Comparison of ENCODE assay signal across 24 cellular contexts in the genomic region with DNA sequence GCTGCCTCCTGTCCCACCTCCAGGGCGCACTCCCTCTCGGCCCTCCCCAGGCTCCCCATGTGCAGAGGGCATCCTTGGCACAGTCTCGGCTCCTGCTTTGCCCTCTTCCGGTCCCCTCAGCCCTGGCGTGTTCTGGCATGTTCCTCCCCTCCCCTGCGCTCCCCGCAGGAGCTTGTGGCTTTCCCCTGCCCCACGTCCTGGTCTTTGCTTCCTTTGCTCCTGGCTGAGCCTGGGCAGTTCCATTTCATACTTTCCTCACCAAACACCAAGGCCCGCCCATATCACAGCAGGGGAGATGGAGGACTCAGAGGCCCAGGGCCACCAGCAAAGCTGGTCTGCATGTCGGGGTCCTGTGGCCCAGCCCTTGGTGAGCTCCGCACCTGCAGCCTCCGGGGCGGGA. TPM values are rescaled to one million over a fixed set of nuclear protein-coding genes. Genes with fewer than 3 reads are reported as not detected.
DNase-seq lines count a peak whose midpoint lies in the region; ATAC-seq, FAIRE-seq and TF ChIP-seq lines count a peak whose summit lies in the region.
"Had no signal": no experiment of that assay in that cellular context is flagged by ENCODE, and none has a peak within 500 bp of the region (broad histone marks: within the 10 kb centered on the region; RNA-seq: fewer than 3 reads in every experiment).

No MANE protein-coding gene starts in this region.

- H3K27me3 ChIP-seq in BLaER1 (no peaks in the 10 kb centered on the region), bronchial epithelial cell (ENCODE audit: control insufficient read depth, insufficient read depth, low read length) (peaks cover 5% of the 10 kb centered on the region), neural progenitor cell (peaks cover 98% of the 10 kb centered on the region)
- H3K27me3 ChIP-seq: BE2C had no signal

- H3K27me3 Mint-ChIP-seq in neural progenitor cell (ENCODE audit: insufficient read depth, low read depth) = peaks cover 12% of the 10 kb centered on the region
- H3K27me3 Mint-ChIP-seq: CD4-positive, alpha-beta memory T cell; IgD-negative memory B cell; T-cell had no signal

- H3K4me2 ChIP-seq in BLaER1 = peak overlapping the region; percentile 77
- H3K4me2 ChIP-seq in neural progenitor cell = no peak overlapping the region
- H3K4me2 ChIP-seq: GM23338, PC-9 had no signal

- H3K9me3 ChIP-seq in BLaER1 (no peaks in the 10 kb centered on the region), neural progenitor cell (ENCODE audit: low read depth) (no peaks in the 10 kb centered on the region)
- H3K9me3 ChIP-seq: BE2C had no signal

- peaks cover 62% of the 10 kb centered on the region for H4K20me1 ChIP-seq in BLaER1
- peaks cover 24% of the 10 kb centered on the region for H4K20me1 ChIP-seq in neural progenitor cell (ENCODE audit: low read depth)

- peak overlapping the region; percentile 17 for H3K4me3 Mint-ChIP-seq in neural progenitor cell
- no peak overlapping the region for H3K4me3 Mint-ChIP-seq in stimulated activated effector memory CD8-positive, alpha-beta T cell treated with anti-CD3 and anti-CD28 coated beads, Interleukin-12 subunit alpha, Interleukin-12 subunit beta, amount 100 ng/mL, for 72 hours
- H3K4me3 Mint-ChIP-seq: CD4-positive, alpha-beta memory T cell; GM23338; IgD-negative memory B cell; T-cell had no signal

- ATAC-seq in Right ventricle myocardium inferior (no peak), HG02885 (IDR thresholded peaks at IDR 0.05; ENCODE audit: poor library complexity, unreplicated experiment) (no peak)
- ATAC-seq in stimulated activated effector memory CD8-positive, alpha-beta T cell treated with anti-CD3 and anti-CD28 coated beads, Interleukin-12 subunit alpha, Interleukin-12 subunit beta, amount 100 ng/mL, for 72 hours = no peak
- ATAC-seq: GM12878, GM23338, HCT116, SK-N-SH treated with all-trans-retinoic acid at 6 μM for 48 hours, T-cell had no signal

- DNase-seq in HPDE6-E6E7 (ENCODE audit: extremely low spot score) (peak; percentile 42), bronchial epithelial cell (ENCODE audit: low read depth) (peak; percentile 41), neural progenitor cell (ENCODE audit: low spot score) (peak; percentile 38), Right ventricle myocardium inferior (ENCODE audit: missing footprints) (no peak)
- DNase-seq in stimulated activated effector memory CD8-positive, alpha-beta T cell treated with anti-CD3 and anti-CD28 coated beads, Interleukin-12 subunit alpha, Interleukin-12 subunit beta, amount 100 ng/mL, for 72 hours (ENCODE audit: low spot score in 2 of 2) = no peak
- DNase-seq: BE2C; CD4-positive, alpha-beta memory T cell; DND-41; NCI-H1694; NCI-H2081 treated with DMSO at 0.1 percent for 48 hours; NCI-H2227 treated with DMSO at 0.1 percent for 48 hours; NCI-H510A; NCI-H748 treated with DMSO at 0.1 percent for 48 hours; PC-9; RPMI8226; T-cell had no signal

- H3K27ac Mint-ChIP-seq in neural progenitor cell = peak overlapping the region; percentile 69
- H3K27ac Mint-ChIP-seq in stimulated activated effector memory CD8-positive, alpha-beta T cell treated with anti-CD3 and anti-CD28 coated beads, Interleukin-12 subunit alpha, Interleukin-12 subunit beta, amount 100 ng/mL, for 72 hours = no peak overlapping the region
- H3K27ac Mint-ChIP-seq: CD4-positive, alpha-beta memory T cell; GM23338; T-cell had no signal

- H2AFZ ChIP-seq in neural progenitor cell (replicated peaks) = no peak overlapping the region
- H2AFZ ChIP-seq: GM23338, PC-9 had no signal

- H3K27ac ChIP-seq in BLaER1 (peak overlapping the region; percentile 24), neural progenitor cell (no peak overlapping the region)
- H3K27ac ChIP-seq: PC-9 had no signal

- no peak for TF ChIP-seq CTCF in bronchial epithelial cell (IDR thresholded peaks at IDR 0.05; ENCODE audit: insufficient read depth, low read length, severe bottlenecking)
- TF ChIP-seq CTCF in neural progenitor cell (IDR thresholded peaks at IDR 0.05) = no peak

- peaks cover 26% of the 10 kb centered on the region for H3K4me1 Mint-ChIP-seq in neural progenitor cell
- peaks cover 16% of the 10 kb centered on the region for H3K4me1 Mint-ChIP-seq in stimulated activated effector memory CD8-positive, alpha-beta T cell treated with anti-CD3 and anti-CD28 coated beads, Interleukin-12 subunit alpha, Interleukin-12 subunit beta, amount 100 ng/mL, for 72 hours
- H3K4me1 Mint-ChIP-seq: IgD-negative memory B cell had no signal

- peaks cover 10% of the 10 kb centered on the region for H3F3A ChIP-seq in neural progenitor cell (ENCODE audit: low read depth)

- H3K36me3 Mint-ChIP-seq in neural progenitor cell = peaks cover 4% of the 10 kb centered on the region
- peaks cover 5% of the 10 kb centered on the region for H3K36me3 Mint-ChIP-seq in stimulated activated effector memory CD8-positive, alpha-beta T cell treated with anti-CD3 and anti-CD28 coated beads, Interleukin-12 subunit alpha, Interleukin-12 subunit beta, amount 100 ng/mL, for 72 hours
- H3K36me3 Mint-ChIP-seq: IgD-negative memory B cell had no signal

- FAIRE-seq in bronchial epithelial cell (lab: Jason Lieb, UNC) = no peak
- FAIRE-seq: A204.1, GM12878 had no signal

- H3K36me3 ChIP-seq in BLaER1 (peaks cover 31% of the 10 kb centered on the region), bronchial epithelial cell (ENCODE audit: control insufficient read depth, insufficient read depth, low read length) (no peaks in the 10 kb centered on the region), neural progenitor cell (no peaks in the 10 kb centered on the region)
- H3K36me3 ChIP-seq: BE2C had no signal

- H3K9me3 Mint-ChIP-seq in neural progenitor cell = no peaks in the 10 kb centered on the region
- no peaks in the 10 kb centered on the region for H3K9me3 Mint-ChIP-seq in stimulated activated effector memory CD8-positive, alpha-beta T cell treated with anti-CD3 and anti-CD28 coated beads, Interleukin-12 subunit alpha, Interleukin-12 subunit beta, amount 100 ng/mL, for 72 hours
- H3K9me3 Mint-ChIP-seq: CD4-positive, alpha-beta memory T cell; IgD-negative memory B cell; T-cell had no signal

- no peaks in the 10 kb centered on the region for H3K79me2 ChIP-seq in neural progenitor cell (ENCODE audit: low read depth)

- peaks cover 94% of the 10 kb centered on the region for H3K4me1 ChIP-seq in BLaER1
- peaks cover 21% of the 10 kb centered on the region for H3K4me1 ChIP-seq in neural progenitor cell
- H3K4me1 ChIP-seq: BE2C had no signal

- H3K4me3 ChIP-seq in BLaER1 (no peak overlapping the region), bronchial epithelial cell (ENCODE audit: low read depth, low read length) (no peak overlapping the region), neural progenitor cell (no peak overlapping the region)
- H3K4me3 ChIP-seq: GM12878, GM23338, PC-9 had no signal

- intact Hi-C loops in Right ventricle myocardium inferior (cut with DNase I) = no loop called here

- 0 out of 2 replicates have a peak overlapping the region, but pooled peaks have one; percentile 29 for H3K9ac ChIP-seq in BLaER1
- no peak overlapping the region for H3K9ac ChIP-seq in neural progenitor cell

RNA-seq across cellular contexts. Expression of a gene that starts 56.0 kb away (rescaled TPM):
- total RNA-seq in bronchial epithelial cell = 3.2 and 17.1 TPM in 2 replicates
- total RNA-seq in neural progenitor cell (ENCODE audit: low replicate concordance) = 7.4 and 30.6 TPM in 2 replicates
- total RNA-seq in Right ventricle myocardium inferior = 51.9 TPM

Comparison
In these comparisons a context has a peak if more than half of its experiments do, and no peak if none do; other contexts are left out.
1. DNase-seq: peak in HPDE6-E6E7 (single experiment), bronchial epithelial cell (single experiment) and neural progenitor cell (single experiment); none in Right ventricle myocardium inferior (single experiment) and stimulated activated effector memory CD8-positive, alpha-beta T cell treated with anti-CD3 and anti-CD28 coated beads, Interleukin-12 subunit alpha, Interleukin-12 subunit beta, amount 100 ng/mL, for 72 hours (0 of 2).